ENCODE assay signal across 24 cellular contexts in genomic region chr18:137327-137726, GRCh38. TPM values are rescaled to one million over a fixed set of nuclear protein-coding genes. Genes with fewer than 3 reads are reported as not detected.
A peak's percentile ranks its signal among the peaks of the same experiment; 100 is the strongest.
DNase-seq lines count a peak whose midpoint lies in the region; ATAC-seq and TF ChIP-seq lines count a peak whose summit lies in the region.
"Had no signal": no experiment of that assay in that cellular context is flagged by ENCODE, and none has a peak within 500 bp of the region (broad histone marks: within the 10 kb centered on the region; RNA-seq: fewer than 3 reads in every experiment).

No MANE protein-coding gene starts in this region.

- H3K9me3 ChIP-seq in neuronal stem cell (replicated peaks in 1 of 2; ENCODE audit: control insufficient read depth in 2 of 2, insufficient read depth in 1 of 2, low read depth in 1 of 2, low read length in 2 of 2) (peaks cover 0 to 4% of the 10 kb centered on the region in 2 donors), psoas muscle (no peaks in the 10 kb centered on the region)
- H3K9me3 ChIP-seq: BE2C, BLaER1 had no signal

- H2AFZ ChIP-seq in neuronal stem cell (ENCODE audit: low read length), result peak overlapping the region; percentile 45

- H4K8ac ChIP-seq in neuronal stem cell (ENCODE audit: low read depth, low read length), result no peak overlapping the region

- H3K9me3 Mint-ChIP-seq in activated naive CD8-positive, alpha-beta T cell (ENCODE audit: low read depth), result no peaks in the 10 kb centered on the region
- H3K9me3 Mint-ChIP-seq in activated naive CD8-positive, alpha-beta T cell treated with anti-CD3 and anti-CD28 coated beads, Interleukin-2, amount 50 U/mL, for 24 hours, result no peaks in the 10 kb centered on the region
- H3K9me3 Mint-ChIP-seq in activated naive CD8-positive, alpha-beta T cell treated with anti-CD3 and anti-CD28 coated beads for 36 hours, result no peaks in the 10 kb centered on the region
- H3K9me3 Mint-ChIP-seq: CD4-positive, alpha-beta memory T cell; CD8-positive, alpha-beta memory T cell had no signal

- H3K4me1 ChIP-seq in neuronal stem cell (ENCODE audit: control insufficient read depth in 2 of 2, insufficient read depth in 1 of 2, low read depth in 1 of 2, low read length in 2 of 2), result no peaks in the 10 kb centered on the region
- H3K4me1 ChIP-seq in psoas muscle, result no peaks in the 10 kb centered on the region
- H3K4me1 ChIP-seq: BE2C, BLaER1 had no signal

- no peak overlapping the region for H2BK15ac ChIP-seq in neuronal stem cell (ENCODE audit: low read length)

- DNase-seq in activated naive CD8-positive, alpha-beta T cell treated with anti-CD3 and anti-CD28 coated beads, Interleukin-2, amount 50 U/mL, for 24 hours, result no peak
- DNase-seq in activated naive CD8-positive, alpha-beta T cell treated with anti-CD3 and anti-CD28 coated beads for 36 hours, result no peak
- DNase-seq in neuronal stem cell (ENCODE audit: low spot score) (no peak), psoas muscle (no peak)
- no peak for DNase-seq in stimulated activated CD4-positive, alpha-beta T cell treated with anti-CD3 and anti-CD28 coated beads, Interleukin-4, amount 100 ng/mL, for 4 hours
- DNase-seq: ACHN; BE2C; C1 segment of cervical spinal cord; CD4-positive, alpha-beta memory T cell; CD4-positive, CD25-positive, alpha-beta regulatory T cell; CD8-positive, alpha-beta memory T cell; COR-L47; DMS 273 treated with DMSO at 0.1 percent for 48 hours; DMS153; DMS53; DMS79; DND-41; EL; GDM1 had no signal

- no peak overlapping the region for H3K9ac ChIP-seq in neuronal stem cell (ENCODE audit: low read depth, low read length, poor library complexity)
- H3K9ac ChIP-seq: BLaER1 had no signal

- H3K4me2 ChIP-seq in neuronal stem cell (ENCODE audit: insufficient read depth, low read length, poor library complexity, severe bottlenecking), result no peak overlapping the region
- H3K4me2 ChIP-seq: BLaER1 had no signal

- H2BK120ac ChIP-seq in neuronal stem cell (ENCODE audit: low read depth, low read length), result no peak overlapping the region

- no peaks in the 10 kb centered on the region for H3K36me3 ChIP-seq in neuronal stem cell (replicated peaks in 1 of 2; ENCODE audit: control insufficient read depth in 2 of 2, insufficient read depth in 2 of 2, low read length in 2 of 2)
- no peaks in the 10 kb centered on the region for H3K36me3 ChIP-seq in psoas muscle (ENCODE audit: insufficient read depth in 1 of 2, low read depth in 1 of 2)
- H3K36me3 ChIP-seq: BE2C, BLaER1 had no signal

- peaks cover 3% of the 10 kb centered on the region for H3K4me1 Mint-ChIP-seq in activated naive CD8-positive, alpha-beta T cell (ENCODE audit: low read depth)
- H3K4me1 Mint-ChIP-seq in activated naive CD8-positive, alpha-beta T cell treated with anti-CD3 and anti-CD28 coated beads, Interleukin-2, amount 50 U/mL, for 24 hours, result peaks cover 3% of the 10 kb centered on the region
- peaks cover 3% of the 10 kb centered on the region for H3K4me1 Mint-ChIP-seq in activated naive CD8-positive, alpha-beta T cell treated with anti-CD3 and anti-CD28 coated beads for 36 hours
- H3K4me1 Mint-ChIP-seq: CD14-positive monocyte; CD4-positive, CD25-positive, alpha-beta regulatory T cell had no signal

- no peak overlapping the region for H3K23ac ChIP-seq in neuronal stem cell (ENCODE audit: low read depth, low read length, poor library complexity)

- WGBS in neuronal stem cell (ENCODE audit: extremely low coverage in 2 of 2, insufficient read length in 2 of 2, insufficient replicate concordance in 1 of 2), 2 donors, result no CpG with 5 or more reads among the region's 5 CpGs
- 72 to 73% (median 73%) methylated on average over 5 of the region's 5 CpGs for WGBS in psoas muscle, 3 donors

- H3K27ac ChIP-seq in neuronal stem cell (replicated peaks; ENCODE audit: low read length), result no peak overlapping the region
- H3K27ac ChIP-seq in psoas muscle, result no peak overlapping the region
- H3K27ac ChIP-seq: 22Rv1, BLaER1 had no signal

- TF ChIP-seq CTCF in psoas muscle (IDR thresholded peaks at IDR 0.05), result no peak

- no peak overlapping the region for H3K4me3 Mint-ChIP-seq in activated naive CD8-positive, alpha-beta T cell
- H3K4me3 Mint-ChIP-seq in activated naive CD8-positive, alpha-beta T cell treated with anti-CD3 and anti-CD28 coated beads, Interleukin-2, amount 50 U/mL, for 24 hours, result no peak overlapping the region
- H3K4me3 Mint-ChIP-seq in activated naive CD8-positive, alpha-beta T cell treated with anti-CD3 and anti-CD28 coated beads for 36 hours, result no peak overlapping the region
- H3K4me3 Mint-ChIP-seq: CD14-positive monocyte; CD4-positive, alpha-beta memory T cell; CD4-positive, CD25-positive, alpha-beta regulatory T cell had no signal

- H3K27me3 ChIP-seq in neuronal stem cell (ENCODE audit: control insufficient read depth in 3 of 3, insufficient read depth in 3 of 3, low read depth in 1 of 3, low read length in 3 of 3) (no peaks in the 10 kb centered on the region), psoas muscle (ENCODE audit: insufficient read depth in 3 of 3, low read length in 2 of 3) (no peaks in the 10 kb centered on the region)
- H3K27me3 ChIP-seq: BE2C, BLaER1 had no signal

- no peak for ATAC-seq in activated naive CD8-positive, alpha-beta T cell treated with anti-CD3 and anti-CD28 coated beads, Interleukin-2, amount 50 U/mL, for 24 hours
- no peak for ATAC-seq in psoas muscle
- ATAC-seq: GM12878 had no signal

- no peaks in the 10 kb centered on the region for H3K36me3 Mint-ChIP-seq in activated naive CD8-positive, alpha-beta T cell
- no peaks in the 10 kb centered on the region for H3K36me3 Mint-ChIP-seq in activated naive CD8-positive, alpha-beta T cell treated with anti-CD3 and anti-CD28 coated beads, Interleukin-2, amount 50 U/mL, for 24 hours (ENCODE audit: low read depth)
- no peaks in the 10 kb centered on the region for H3K36me3 Mint-ChIP-seq in activated naive CD8-positive, alpha-beta T cell treated with anti-CD3 and anti-CD28 coated beads for 36 hours
- H3K36me3 Mint-ChIP-seq: CD14-positive monocyte; CD4-positive, alpha-beta memory T cell; CD4-positive, CD25-positive, alpha-beta regulatory T cell; CD8-positive, alpha-beta memory T cell had no signal

- no peak overlapping the region for H3K4ac ChIP-seq in neuronal stem cell (ENCODE audit: low read length)

- intact Hi-C loops in psoas muscle (cut with DNase I), result no loop called here

- H2AK5ac ChIP-seq in neuronal stem cell (ENCODE audit: low read depth, low read length), result no peak overlapping the region

- peak overlapping the region; percentile 16 for H3K27ac Mint-ChIP-seq in activated naive CD8-positive, alpha-beta T cell
- H3K27ac Mint-ChIP-seq in activated naive CD8-positive, alpha-beta T cell treated with anti-CD3 and anti-CD28 coated beads, Interleukin-2, amount 50 U/mL, for 24 hours, result no peak overlapping the region
- H3K27ac Mint-ChIP-seq in activated naive CD8-positive, alpha-beta T cell treated with anti-CD3 and anti-CD28 coated beads for 36 hours, result peak overlapping the region; percentile 29
- H3K27ac Mint-ChIP-seq: CD14-positive monocyte had no signal

- H3K79me1 ChIP-seq in neuronal stem cell (ENCODE audit: low read depth, low read length), result no peaks in the 10 kb centered on the region

- H2BK12ac ChIP-seq in neuronal stem cell (ENCODE audit: low read length), result no peak overlapping the region

- H3K14ac ChIP-seq in neuronal stem cell (ENCODE audit: low read length), result no peak overlapping the region

- no peak overlapping the region for H2BK5ac ChIP-seq in neuronal stem cell (ENCODE audit: low read length)

- H3K4me3 ChIP-seq in neuronal stem cell (ENCODE audit: low read length in 2 of 2) (no peak overlapping the region), psoas muscle (no peak overlapping the region)
- H3K4me3 ChIP-seq: BLaER1, GM12878 had no signal

- no peaks in the 10 kb centered on the region for H3K27me3 Mint-ChIP-seq in activated naive CD8-positive, alpha-beta T cell
- no peaks in the 10 kb centered on the region for H3K27me3 Mint-ChIP-seq in activated naive CD8-positive, alpha-beta T cell treated with anti-CD3 and anti-CD28 coated beads, Interleukin-2, amount 50 U/mL, for 24 hours
- H3K27me3 Mint-ChIP-seq in activated naive CD8-positive, alpha-beta T cell treated with anti-CD3 and anti-CD28 coated beads for 36 hours, result peaks cover 6% of the 10 kb centered on the region

- no peak overlapping the region for H4K91ac ChIP-seq in neuronal stem cell (ENCODE audit: low read depth, low read length, poor library complexity)

- H3K18ac ChIP-seq in neuronal stem cell (ENCODE audit: low read length), result no peak overlapping the region

RNA-seq across cellular contexts. Expression of gene USP14, which starts 21.0 kb away (rescaled TPM):
- total RNA-seq in activated naive CD8-positive, alpha-beta T cell treated with anti-CD3 and anti-CD28 coated beads for 36 hours, result 100 to 1,000 TPM; 116 to 121 TPM
- 34.9 TPM for polyA plus RNA-seq in neuronal stem cell (2013, experiment 1 of 2)
- 33.9 TPM for polyA plus RNA-seq in neuronal stem cell (2013, experiment 2 of 2)
- total RNA-seq in psoas muscle, result 10 to 100 TPM; 59.7 to 76.1 (median 72.8) TPM
- polyA plus RNA-seq in psoas muscle, result 100 to 1,000 TPM in 1 of 3 donors, 10 to 100 TPM in 2; 40.7 to 166 (median 73.5) TPM
